In the genomic region with DNA sequence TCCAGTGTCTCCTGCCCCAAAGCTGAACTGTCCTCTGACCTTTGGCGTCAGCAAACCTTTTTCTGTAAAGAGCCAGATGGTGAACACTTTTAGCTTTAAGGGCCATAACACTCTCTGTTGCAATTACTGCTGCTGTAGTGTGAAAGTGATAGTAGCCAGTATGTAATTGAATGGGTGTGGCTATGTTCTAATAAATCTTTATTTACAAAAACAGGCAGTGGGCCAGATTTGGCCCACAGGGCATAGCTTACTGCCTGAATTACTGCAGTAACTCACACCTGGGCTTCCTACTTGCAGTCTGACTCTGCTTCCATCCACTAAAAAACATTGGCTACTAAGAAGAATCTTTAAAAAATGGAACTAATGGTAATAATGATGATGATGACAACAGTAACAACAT, we compare ENCODE assay signal across 28 cellular contexts.
"Had no signal": no experiment of that assay in that cellular context is flagged by ENCODE, and none has a peak within 500 bp of the region (broad histone marks: within the 10 kb centered on the region; RNA-seq: fewer than 3 reads in every experiment).

No MANE protein-coding gene starts in this region.

- H3K4me1 Mint-ChIP-seq: activated B cell treated with CpG ODN at 0.5 μM for 24 hours had no signal

- H3K4me3 ChIP-seq: adrenal gland, body of pancreas, breast epithelium, PC-9 had no signal

- H3K4me3 Mint-ChIP-seq: activated B cell treated with CpG ODN at 0.5 μM for 24 hours; activated CD4-positive, alpha-beta memory T cell treated with anti-CD3 and anti-CD28 coated beads for 36 hours; activated naive CD4-positive, alpha-beta T cell treated with anti-CD3 and anti-CD28 coated beads for 36 hours; activated T-cell treated with anti-CD3 and anti-CD28 coated beads, Interleukin-2, amount 50 U/mL, for 72 hours had no signal

- H3K27ac Mint-ChIP-seq: activated B cell treated with CpG ODN at 0.5 μM for 24 hours; activated CD4-positive, alpha-beta memory T cell treated with anti-CD3 and anti-CD28 coated beads for 36 hours; activated naive CD4-positive, alpha-beta T cell treated with anti-CD3 and anti-CD28 coated beads for 36 hours; activated naive CD4-positive, alpha-beta T cell treated with anti-CD3 and anti-CD28 coated beads, Interleukin-2, amount 50 U/mL, for 72 hours; activated T-cell treated with anti-CD3 and anti-CD28 coated beads, Interleukin-2, amount 50 U/mL, for 72 hours; activated T-helper 2 cell treated with anti-CD3 and anti-CD28 coated beads, Interferon-gamma antibody, Interleukin-2, Interleukin-4, amounts not matched to agents 10 μg/mL and 5 μg/mL and 100 μg/mL, durations not matched to agents 14 hours and 24 hours and 36 hours had no signal

- H3K9me3 Mint-ChIP-seq: activated B cell treated with CpG ODN at 0.5 μM for 24 hours; activated CD4-positive, alpha-beta memory T cell treated with anti-CD3 and anti-CD28 coated beads for 36 hours; activated naive CD4-positive, alpha-beta T cell treated with anti-CD3 and anti-CD28 coated beads for 36 hours; activated naive CD4-positive, alpha-beta T cell treated with anti-CD3 and anti-CD28 coated beads, Interleukin-2, amount 50 U/mL, for 72 hours; activated T-cell treated with anti-CD3 and anti-CD28 coated beads, Interleukin-2, amount 50 U/mL, for 72 hours; activated T-helper 2 cell treated with anti-CD3 and anti-CD28 coated beads, Interferon-gamma antibody, Interleukin-2, Interleukin-4, amounts not matched to agents 10 μg/mL and 5 μg/mL and 100 μg/mL, durations not matched to agents 14 hours and 24 hours and 36 hours had no signal

- H3K36me3 Mint-ChIP-seq: activated CD4-positive, alpha-beta memory T cell treated with anti-CD3 and anti-CD28 coated beads for 36 hours; activated naive CD4-positive, alpha-beta T cell treated with anti-CD3 and anti-CD28 coated beads, Interleukin-2, amount 50 U/mL, for 72 hours had no signal

- DNase-seq: activated B cell treated with CpG ODN at 0.5 μM for 24 hours; activated CD4-positive, alpha-beta memory T cell treated with anti-CD3 and anti-CD28 coated beads for 36 hours; activated CD4-positive, alpha-beta T cell treated with anti-CD3 and anti-CD28 coated beads for 4 hours; activated CD4-positive, alpha-beta T cell treated with anti-CD3 and anti-CD28 coated beads, Interleukin-2, amount 50 U/mL, for 1 hour; activated CD4-positive, CD25-positive, alpha-beta regulatory T cell treated with anti-CD3 and anti-CD28 coated beads, Interleukin-2, amount 50 U/mL, for 72 hours; activated gamma-delta T cell; activated naive CD4-positive, alpha-beta T cell treated with anti-CD3 and anti-CD28 coated beads for 36 hours; activated T-cell treated with anti-CD3 and anti-CD28 coated beads, Interleukin-2, amount 50 U/mL, for 1 hour; activated T-cell treated with anti-CD3 and anti-CD28 coated beads, Interleukin-2, amount 50 U/mL, for 72 hours; adrenal gland; body of pancreas; NCI-H1105; NCI-H1417 treated with DMSO at 0.1 percent for 48 hours; NCI-H187 treated with DMSO at 0.1 percent for 48 hours; NCI-H2081; NCI-H345; NCI-H524 treated with DMSO at 0.1 percent for 48 hours; NCI-H748 treated with DMSO at 0.1 percent for 48 hours; PC-9; Right ventricle myocardium superior; SW 1271; T-helper 1 cell; T-helper 2 cell; T-helper 9 cell had no signal

- H3K27ac ChIP-seq: adrenal gland, body of pancreas, breast epithelium, PC-9, VCaP had no signal
